ENCODE assay signal across 12 cellular contexts in the genomic region with DNA sequence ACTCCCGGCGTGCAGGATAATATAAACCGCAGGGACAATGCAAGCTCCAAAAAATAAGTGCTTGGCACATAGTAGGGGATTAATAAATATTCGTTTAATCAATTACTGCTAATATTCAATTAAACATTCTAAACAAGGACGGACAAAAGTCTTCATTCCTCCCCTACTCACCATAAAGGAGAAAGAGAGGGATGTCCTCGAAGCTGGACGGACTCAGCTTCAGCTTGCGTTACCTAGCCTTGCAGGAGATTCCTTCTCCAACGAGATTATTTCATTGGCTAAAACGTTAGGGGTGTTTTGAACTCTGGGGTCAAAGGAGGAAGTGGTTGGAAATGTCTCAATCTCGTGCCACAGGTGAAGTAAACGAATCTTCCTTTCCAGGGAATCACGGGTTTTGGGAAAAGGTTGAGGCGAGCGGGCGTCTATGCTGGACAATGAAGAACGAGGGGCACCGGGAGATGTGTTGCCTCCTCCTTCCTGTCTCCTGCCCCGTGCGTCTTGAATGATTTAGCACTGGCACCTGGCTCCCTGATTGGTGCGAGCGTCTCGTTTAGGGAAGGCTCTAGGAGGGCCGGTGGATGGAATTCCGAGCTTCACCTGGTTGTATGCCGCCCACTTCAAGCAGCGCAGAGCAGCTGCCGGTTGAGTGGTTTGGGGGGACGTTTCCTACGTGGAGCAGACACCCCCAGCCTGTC. TPM values are rescaled to one million over a fixed set of nuclear protein-coding genes. Genes with fewer than 3 reads are reported as not detected.
DNase-seq lines count a peak whose midpoint lies in the region.
"Had no signal": no experiment of that assay in that cellular context is flagged by ENCODE, and none has a peak within 500 bp of the region (broad histone marks: within the 10 kb centered on the region; RNA-seq: fewer than 3 reads in every experiment).

No MANE protein-coding gene starts in this region.

- no peaks in the 10 kb centered on the region for H3K36me3 Mint-ChIP-seq in CD8-positive, alpha-beta memory T cell
- H3K36me3 Mint-ChIP-seq in activated T-helper 2 cell treated with anti-CD3 and anti-CD28 coated beads, Interferon-gamma antibody, Interleukin-2, Interleukin-4, amounts not matched to agents 10 μg/mL and 5 μg/mL and 100 μg/mL, durations not matched to agents 14 hours and 24 hours and 36 hours (ENCODE audit: low read depth), result peaks cover 14% of the 10 kb centered on the region

- intact Hi-C loops in activated T-helper 2 cell treated with anti-CD3 and anti-CD28 coated beads, Interferon-gamma antibody, Interleukin-2, Interleukin-4, amounts not matched to agents 10 μg/mL and 5 μg/mL and 100 μg/mL, durations not matched to agents 14 hours and 24 hours and 36 hours (cut with micrococcal nuclease), result loop anchor here (1.0 to 5.0 kb wide), 5 partner anchors 44 to 1278 kb away; a partner anchor contains a TSS

- H3K27me3 ChIP-seq in CD8-positive, alpha-beta memory T cell (ENCODE audit: insufficient read depth, low read length, poor library complexity, severe bottlenecking), result peaks cover 59% of the 10 kb centered on the region
- H3K27me3 ChIP-seq in iPS-20b (ENCODE audit: insufficient read depth, low read length), result peaks cover 70% of the 10 kb centered on the region
- peaks cover 29% of the 10 kb centered on the region for H3K27me3 ChIP-seq in HAP-1 (ENCODE audit: low read depth)

- no peaks in the 10 kb centered on the region for H3K9me3 ChIP-seq in CD8-positive, alpha-beta memory T cell (ENCODE audit: low read length)
- H3K9me3 ChIP-seq in iPS-20b (ENCODE audit: insufficient read depth, low read depth, low read length), result no peaks in the 10 kb centered on the region
- no peaks in the 10 kb centered on the region for H3K9me3 ChIP-seq in HAP-1

- H3K4me1 ChIP-seq in CD8-positive, alpha-beta memory T cell (ENCODE audit: insufficient read depth, low read length), result peaks cover 40% of the 10 kb centered on the region
- H3K4me1 ChIP-seq in iPS-20b (ENCODE audit: insufficient read depth, low read length), result peaks cover 16% of the 10 kb centered on the region; the same call in 1 of the 2 replicates
- H3K4me1 ChIP-seq in HAP-1, result peaks cover 5% of the 10 kb centered on the region

- peak overlapping the region in 1 of 8 donors; percentile 56 for H3K27ac Mint-ChIP-seq in CD8-positive, alpha-beta memory T cell
- H3K27ac Mint-ChIP-seq in activated T-helper 2 cell treated with anti-CD3 and anti-CD28 coated beads, Interferon-gamma antibody, Interleukin-2, Interleukin-4, amounts not matched to agents 10 μg/mL and 5 μg/mL and 100 μg/mL, durations not matched to agents 14 hours and 24 hours and 36 hours, result no peak overlapping the region

- H3K4me3 ChIP-seq in CD8-positive, alpha-beta memory T cell (ENCODE audit: low read length), result no peak overlapping the region
- H3K4me3 ChIP-seq in iPS-20b (ENCODE audit: low read length), result peak overlapping the region; percentile 62
- no peak overlapping the region for H3K4me3 ChIP-seq in HAP-1

- H3K27me3 Mint-ChIP-seq in CD8-positive, alpha-beta memory T cell, result peaks cover 66 to 83% of the 10 kb centered on the region in 2 donors
- H3K27me3 Mint-ChIP-seq in activated T-helper 2 cell treated with anti-CD3 and anti-CD28 coated beads, Interferon-gamma antibody, Interleukin-2, Interleukin-4, amounts not matched to agents 10 μg/mL and 5 μg/mL and 100 μg/mL, durations not matched to agents 14 hours and 24 hours and 36 hours (ENCODE audit: low read depth), result peaks cover 46% of the 10 kb centered on the region

- POLR2A ChIA-PET in CD8-positive, alpha-beta memory T cell (lab: Charles Lee), result no interaction called here

- DNase-seq in CD8-positive, alpha-beta memory T cell, result no peak
- peak; percentile 71 for DNase-seq in ELF-1 (ENCODE audit: low read depth, low spot score)
- peak; percentile 26 to 48 for DNase-seq in NCI-H526 (lab: John Stamatoyannopoulos, UW)
- no peak for DNase-seq in activated T-helper 2 cell treated with anti-CD3 and anti-CD28 coated beads, Interferon-gamma antibody, Interleukin-2, Interleukin-4, amounts not matched to agents 10 μg/mL and 5 μg/mL and 100 μg/mL, durations not matched to agents 14 hours and 24 hours and 36 hours (ENCODE audit: low spot score)
- DNase-seq in HAP-1 (ENCODE audit: low spot score in 2 of 2), result no peak
- DNase-seq in mucosa of gallbladder (ENCODE audit: low spot score), result no peak
- no peak for DNase-seq in stimulated activated CD4-positive, alpha-beta T cell treated with anti-CD3 and anti-CD28 coated beads, Interleukin-2, amount 100 ng/mL, for 48 hours
- DNase-seq: MV-4-11 had no signal

- peaks cover 0 to 4% (median 0%) of the 10 kb centered on the region in 5 donors for H3K9me3 Mint-ChIP-seq in CD8-positive, alpha-beta memory T cell
- H3K9me3 Mint-ChIP-seq in activated T-helper 2 cell treated with anti-CD3 and anti-CD28 coated beads, Interferon-gamma antibody, Interleukin-2, Interleukin-4, amounts not matched to agents 10 μg/mL and 5 μg/mL and 100 μg/mL, durations not matched to agents 14 hours and 24 hours and 36 hours, result no peaks in the 10 kb centered on the region

- H3K27ac ChIP-seq in CD8-positive, alpha-beta memory T cell (ENCODE audit: low read depth, low read length), result no peak overlapping the region
- no peak overlapping the region for H3K27ac ChIP-seq in iPS-20b (ENCODE audit: low read length)

- in situ Hi-C loops in HAP-1 (cut with MboI; ENCODE audit: low sequenced_read_pairs), result loop anchor here (5.0 to 25.0 kb wide), 3 partner anchors 442 to 877 kb away; no protein-coding TSS in a partner anchor

- H3K4me1 Mint-ChIP-seq in CD8-positive, alpha-beta memory T cell, result peaks cover 31 to 59% (median 42%) of the 10 kb centered on the region in 3 donors
- H3K4me1 Mint-ChIP-seq in activated T-helper 2 cell treated with anti-CD3 and anti-CD28 coated beads, Interferon-gamma antibody, Interleukin-2, Interleukin-4, amounts not matched to agents 10 μg/mL and 5 μg/mL and 100 μg/mL, durations not matched to agents 14 hours and 24 hours and 36 hours (ENCODE audit: low read depth), result peaks cover 31% of the 10 kb centered on the region

- peak overlapping the region in 5 of 7 donors; percentile 27 to 66 (median 34) for H3K4me3 Mint-ChIP-seq in CD8-positive, alpha-beta memory T cell
- H3K4me3 Mint-ChIP-seq in activated T-helper 2 cell treated with anti-CD3 and anti-CD28 coated beads, Interferon-gamma antibody, Interleukin-2, Interleukin-4, amounts not matched to agents 10 μg/mL and 5 μg/mL and 100 μg/mL, durations not matched to agents 14 hours and 24 hours and 36 hours (ENCODE audit: low read depth), result no peak overlapping the region

- CTCF ChIA-PET in CD8-positive, alpha-beta memory T cell (lab: Charles Lee), result interaction anchor here (1.0 to 5.8 kb wide), 4 partner anchors 57 to 452 kb away, joined by 3 to 61 read pairs (median 23); no protein-coding TSS in a partner anchor

- no peak overlapping the region for H3K9ac ChIP-seq in iPS-20b (ENCODE audit: low read depth, low read length)

- H3K36me3 ChIP-seq in CD8-positive, alpha-beta memory T cell (ENCODE audit: insufficient read depth, low read length), result no peaks in the 10 kb centered on the region
- H3K36me3 ChIP-seq in iPS-20b (ENCODE audit: insufficient read depth, low read depth, low read length) (no peaks in the 10 kb centered on the region), HAP-1 (replicated peaks) (no peaks in the 10 kb centered on the region)

RNA-seq across cellular contexts. Expression of a gene that starts 2.0 kb away (rescaled TPM):
- 1 to 10 TPM in 1 of 2 experiments, under 1 TPM in 1; 0.55 to 1.0 TPM for total RNA-seq in CD8-positive, alpha-beta memory T cell
- not detected for polyA plus RNA-seq in CD8-positive, alpha-beta memory T cell
- total RNA-seq in activated T-helper 2 cell treated with anti-CD3 and anti-CD28 coated beads, Interferon-gamma antibody, Interleukin-2, Interleukin-4, amounts not matched to agents 10 μg/mL and 5 μg/mL and 100 μg/mL, durations not matched to agents 14 hours and 24 hours and 36 hours, result 41.4 and 42.0 TPM in 2 replicates
- not detected for total RNA-seq in mucosa of gallbladder

RNA-seq across cellular contexts. Expression of a gene that starts 44.5 kb away (rescaled TPM):
- not detected for total RNA-seq in CD8-positive, alpha-beta memory T cell
- polyA plus RNA-seq in CD8-positive, alpha-beta memory T cell, result not detected
- not detected in 2 replicates for total RNA-seq in activated T-helper 2 cell treated with anti-CD3 and anti-CD28 coated beads, Interferon-gamma antibody, Interleukin-2, Interleukin-4, amounts not matched to agents 10 μg/mL and 5 μg/mL and 100 μg/mL, durations not matched to agents 14 hours and 24 hours and 36 hours
- total RNA-seq in mucosa of gallbladder, result 0.86 TPM
- total RNA-seq: cerebellum, esophagus mucosa, temporal lobe had no signal

Comparison
In these comparisons a context has a peak if more than half of its experiments do, and no peak if none do; other contexts are left out.
1. DNase-seq: peak in ELF-1 (single experiment) and NCI-H526 (2 of 2); none in CD8-positive, alpha-beta memory T cell (0 of 5), activated T-helper 2 cell treated with anti-CD3 and anti-CD28 coated beads, Interferon-gamma antibody, Interleukin-2, Interleukin-4, amounts not matched to agents 10 μg/mL and 5 μg/mL and 100 μg/mL, durations not matched to agents 14 hours and 24 hours and 36 hours (single experiment), HAP-1 (0 of 2), mucosa of gallbladder (single experiment) and stimulated activated CD4-positive, alpha-beta T cell treated with anti-CD3 and anti-CD28 coated beads, Interleukin-2, amount 100 ng/mL, for 48 hours (0 of 2).
2. RNA of a gene that starts 2.0 kb away (total RNA-seq): 41.4 to 42.0 TPM in activated T-helper 2 cell treated with anti-CD3 and anti-CD28 coated beads, Interferon-gamma antibody, Interleukin-2, Interleukin-4, amounts not matched to agents 10 μg/mL and 5 μg/mL and 100 μg/mL, durations not matched to agents 14 hours and 24 hours and 36 hours; 0.55 to 1.0 TPM in CD8-positive, alpha-beta memory T cell and not detected in mucosa of gallbladder (single experiment); every median in the first group is over 10 times any median in the second.